Comparison of ENCODE assay signal across 1 cellular context in genomic region chr9:18060304-18060934, GRCh38.
TF ChIP-seq lines count a peak whose summit lies in the region.

No MANE protein-coding gene starts in this region.

TF ChIP-seq in IMR-90, 13 proteins besides CTCF, POLR2A, EP300 and RAD21 (continued from another document):
- TF ChIP-seq MXI1 (IDR thresholded peaks at IDR 0.05; ENCODE audit: borderline replicate concordance, low read depth, low read length): no peak
- TF ChIP-seq RFX5 (IDR thresholded peaks at IDR 0.05; ENCODE audit: low read depth, low read length): no peak
